9 cellular contexts compared by ENCODE assay signal in the genomic region with DNA sequence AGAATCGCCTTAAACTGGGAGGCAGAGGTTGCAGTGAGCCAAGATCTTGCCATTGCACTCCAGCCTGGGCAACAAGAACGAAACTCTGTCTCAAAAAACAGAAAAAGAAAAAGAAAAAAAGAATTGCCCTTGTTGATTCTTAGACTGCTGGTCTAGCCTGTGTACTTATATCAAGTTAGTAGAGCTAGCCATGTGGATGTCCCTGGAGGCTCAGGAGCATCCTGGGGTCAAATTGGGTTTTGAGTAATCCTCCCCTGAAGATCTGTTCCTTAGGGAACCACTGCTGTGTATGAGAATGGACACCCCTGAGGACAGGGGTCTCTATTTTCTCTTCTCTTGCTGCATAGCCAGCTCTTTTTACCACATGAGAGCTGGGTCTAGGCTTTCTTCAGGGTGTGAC. TPM values are rescaled to one million over a fixed set of nuclear protein-coding genes. Genes with fewer than 3 reads are reported as not detected.
DNase-seq lines count a peak whose midpoint lies in the region; FAIRE-seq and TF ChIP-seq lines count a peak whose summit lies in the region.
"Had no signal": no experiment of that assay in that cellular context is flagged by ENCODE, and none has a peak within 500 bp of the region (broad histone marks: within the 10 kb centered on the region; RNA-seq: fewer than 3 reads in every experiment).

No MANE protein-coding gene starts in this region.

- BruUV-seq in endothelial cell of umbilical vein (replicated peaks; lab: Mats Ljungman, UMichigan): no TSS peak

- H3K9me2 ChIP-seq in OCI-LY1 (ENCODE audit: low read depth, low read length): no peaks in the 10 kb centered on the region

- no peaks in the 10 kb centered on the region for H3K9me1 ChIP-seq in endothelial cell of umbilical vein (replicated peaks; ENCODE audit: control insufficient read depth, extremely low read depth, insufficient read depth, low read length)

- H3K9ac ChIP-seq in OCI-LY1 (ENCODE audit: low read length) (no peak overlapping the region), endothelial cell of umbilical vein (replicated peaks; ENCODE audit: extremely low read depth, insufficient read depth, low read length) (peak overlapping the region; percentile 54), neuronal stem cell (ENCODE audit: low read depth, low read length, poor library complexity) (no peak overlapping the region)

- no peak overlapping the region for H2BK5ac ChIP-seq in neuronal stem cell (ENCODE audit: low read length)

- POLR2A ChIA-PET in endothelial cell of umbilical vein (lab: Charles Lee) (interaction anchor here (1.2 to 2.9 kb wide), 3 partner anchors 14 to 25 kb away, joined by 3 to 9 read pairs (median 7); partner anchors contain the start of genes PRMT7, SLC7A6 and SLC7A6OS), HEK293T (lab: Yijun Ruan, JAX) (no interaction called here)

- H3K27me3 Mint-ChIP-seq in activated naive CD4-positive, alpha-beta T cell treated with anti-CD3 and anti-CD28 coated beads, Interleukin-2, amount 50 U/mL, for 24 hours: no peaks in the 10 kb centered on the region

- WGBS in thyroid gland, 2 donors: 92 to 95% methylated on average over 2 of the region's 2 CpGs
- no CpG with 5 or more reads among the region's 2 CpGs for WGBS in neuronal stem cell (ENCODE audit: extremely low coverage in 2 of 2, insufficient read length in 2 of 2, insufficient replicate concordance in 1 of 2), 2 donors

- peaks cover 5% of the 10 kb centered on the region; the same call in 1 of the 2 replicates for H3K79me2 ChIP-seq in OCI-LY1 (ENCODE audit: insufficient read depth, low read length)
- peaks cover 46% of the 10 kb centered on the region for H3K79me2 ChIP-seq in endothelial cell of umbilical vein (ENCODE audit: control insufficient read depth, insufficient read depth, low read length)

- H3K18ac ChIP-seq in neuronal stem cell (ENCODE audit: low read length): no peak overlapping the region

- H4K20me1 ChIP-seq in OCI-LY1 (ENCODE audit: insufficient read depth, low read length): no peaks in the 10 kb centered on the region
- no peaks in the 10 kb centered on the region for H4K20me1 ChIP-seq in endothelial cell of umbilical vein (replicated peaks; ENCODE audit: control insufficient read depth, extremely low read depth, insufficient read depth, low read length)

- no peaks in the 10 kb centered on the region for H3K9me3 Mint-ChIP-seq in activated naive CD4-positive, alpha-beta T cell treated with anti-CD3 and anti-CD28 coated beads, Interleukin-2, amount 50 U/mL, for 24 hours

- no peak overlapping the region for H3K4me3 ChIP-seq in OCI-LY1 (ENCODE audit: low read depth, low read length, poor library complexity, severe bottlenecking)
- no peak overlapping the region for H3K4me3 ChIP-seq in endothelial cell of umbilical vein (replicated peaks in 1 of 3; ENCODE audit: insufficient read depth in 1 of 3, low read depth in 1 of 3, low read length in 3 of 3)
- no peak overlapping the region for H3K4me3 ChIP-seq in thyroid gland (replicated peaks in 1 of 3)
- H3K4me3 ChIP-seq in neuronal stem cell (ENCODE audit: low read length in 2 of 2): no peak overlapping the region

- H2AK5ac ChIP-seq in neuronal stem cell (ENCODE audit: low read depth, low read length): no peak overlapping the region

- TF ChIP-seq CTCF in OCI-LY1 (IDR thresholded peaks at IDR 0.05; ENCODE audit: low read length) (no peak), endothelial cell of umbilical vein (IDR thresholded peaks at IDR 0.05; ENCODE audit: extremely low read depth in 1 of 2, insufficient read depth in 1 of 2, low read depth in 1 of 2, low read length in 2 of 2) (no peak), thyroid gland (IDR thresholded peaks at IDR 0.05) (no peak)

- H2BK15ac ChIP-seq in neuronal stem cell (ENCODE audit: low read length): no peak overlapping the region

- H3K14ac ChIP-seq in neuronal stem cell (ENCODE audit: low read length): no peak overlapping the region

- no peak overlapping the region for H2BK12ac ChIP-seq in neuronal stem cell (ENCODE audit: low read length)

- H4K8ac ChIP-seq in neuronal stem cell (ENCODE audit: low read depth, low read length): no peak overlapping the region

- FAIRE-seq in endothelial cell of umbilical vein (lab: Jason Lieb, UNC): no peak

- intact Hi-C loops in endothelial cell of umbilical vein (cut with micrococcal nuclease): loop anchor here (2.0 kb wide), 1 partner anchor 40 kb away; no protein-coding TSS in a partner anchor
- intact Hi-C loops in thyroid gland (cut with DNase I): no loop called here

- no peak overlapping the region for H3K23ac ChIP-seq in neuronal stem cell (ENCODE audit: low read depth, low read length, poor library complexity)

- peaks cover 4% of the 10 kb centered on the region for H3K79me1 ChIP-seq in neuronal stem cell (ENCODE audit: low read depth, low read length)

- H2BK120ac ChIP-seq in neuronal stem cell (ENCODE audit: low read depth, low read length): no peak overlapping the region

- H3K36me3 ChIP-seq in OCI-LY1 (ENCODE audit: insufficient read depth, low read length): peaks cover 70% of the 10 kb centered on the region
- H3K36me3 ChIP-seq in endothelial cell of umbilical vein (ENCODE audit: control insufficient read depth in 2 of 2, extremely low read depth in 1 of 2, insufficient read depth in 2 of 2, low read length in 2 of 2): peaks cover 6 to 9% of the 10 kb centered on the region in 2 experiments
- H3K36me3 ChIP-seq in thyroid gland: peaks cover 39 to 43% of the 10 kb centered on the region in 2 donors
- H3K36me3 ChIP-seq in neuronal stem cell (replicated peaks in 1 of 2; ENCODE audit: control insufficient read depth in 2 of 2, insufficient read depth in 2 of 2, low read length in 2 of 2): peaks cover 14 to 62% of the 10 kb centered on the region in 2 donors

- H3K4me2 ChIP-seq in OCI-LY1 (ENCODE audit: low read length) (no peak overlapping the region), endothelial cell of umbilical vein (ENCODE audit: insufficient read depth, low read length) (peak overlapping the region; percentile 63), neuronal stem cell (ENCODE audit: insufficient read depth, low read length, poor library complexity, severe bottlenecking) (no peak overlapping the region)

- no peak overlapping the region for H2AFZ ChIP-seq in OCI-LY1 (ENCODE audit: low read length)
- H2AFZ ChIP-seq in endothelial cell of umbilical vein (ENCODE audit: low read depth, low read length): no peak overlapping the region
- no peak overlapping the region for H2AFZ ChIP-seq in neuronal stem cell (ENCODE audit: low read length)

- H3K4ac ChIP-seq in neuronal stem cell (ENCODE audit: low read length): no peak overlapping the region

- peaks cover 34% of the 10 kb centered on the region for H3K36me3 Mint-ChIP-seq in activated naive CD4-positive, alpha-beta T cell treated with anti-CD3 and anti-CD28 coated beads, Interleukin-2, amount 50 U/mL, for 24 hours

- peaks cover 92% of the 10 kb centered on the region for H3K4me1 Mint-ChIP-seq in activated naive CD4-positive, alpha-beta T cell treated with anti-CD3 and anti-CD28 coated beads, Interleukin-2, amount 50 U/mL, for 24 hours

- peak overlapping the region; percentile 97 for H3K27ac Mint-ChIP-seq in activated naive CD4-positive, alpha-beta T cell treated with anti-CD3 and anti-CD28 coated beads, Interleukin-2, amount 50 U/mL, for 24 hours

- H4K91ac ChIP-seq in neuronal stem cell (ENCODE audit: low read depth, low read length, poor library complexity): no peak overlapping the region

- H3K27ac ChIP-seq in OCI-LY1 (ENCODE audit: low read depth, low read length, poor library complexity, severe bottlenecking) (peak overlapping the region; percentile 34), endothelial cell of umbilical vein (ENCODE audit: insufficient read depth, low read depth, low read length) (peak overlapping the region; percentile 88), thyroid gland (peak overlapping the region in 2 of 3 donors; percentile 23 to 30), neuronal stem cell (replicated peaks; ENCODE audit: low read length) (no peak overlapping the region)

- dilution Hi-C loops in endothelial cell of umbilical vein (cut with MboI; ENCODE audit: extremely low pct_ligation_motif_present, low sequenced_read_pairs): no loop called here

- H3K27me3 ChIP-seq in OCI-LY1 (ENCODE audit: insufficient read depth, low read length): no peaks in the 10 kb centered on the region
- no peaks in the 10 kb centered on the region for H3K27me3 ChIP-seq in endothelial cell of umbilical vein (ENCODE audit: control insufficient read depth in 2 of 2, insufficient read depth in 2 of 2, low read length in 2 of 2)
- no peaks in the 10 kb centered on the region for H3K27me3 ChIP-seq in thyroid gland
- no peaks in the 10 kb centered on the region for H3K27me3 ChIP-seq in neuronal stem cell (ENCODE audit: control insufficient read depth in 3 of 3, insufficient read depth in 3 of 3, low read depth in 1 of 3, low read length in 3 of 3)

- TF ChIP-seq POLR2A in endothelial cell of umbilical vein (IDR thresholded peaks at IDR 0.05; ENCODE audit: low read depth, low read length) (no peak), thyroid gland (IDR thresholded peaks at IDR 0.05) (no peak)

- CTCF ChIA-PET in endothelial cell of umbilical vein (lab: Charles Lee): interaction anchor here (0.7 to 3.3 kb wide), 9 partner anchors 9 to 346 kb away, joined by 3 to 81 read pairs (median 4); partner anchors contain the start of gene SLC7A6
- CTCF ChIA-PET in HEK293T (lab: Yijun Ruan, JAX): no interaction called here

- peaks cover 5% of the 10 kb centered on the region; the same call in 1 of the 2 replicates for H3F3A ChIP-seq in OCI-LY1 (ENCODE audit: insufficient read depth, low read length)

- peak overlapping the region; percentile 72 for H3K4me3 Mint-ChIP-seq in activated naive CD4-positive, alpha-beta T cell treated with anti-CD3 and anti-CD28 coated beads, Interleukin-2, amount 50 U/mL, for 24 hours

- H3K4me1 ChIP-seq in OCI-LY1 (ENCODE audit: insufficient read depth, low read length, severe bottlenecking): peaks cover 49% of the 10 kb centered on the region
- H3K4me1 ChIP-seq in endothelial cell of umbilical vein (ENCODE audit: control insufficient read depth, extremely low read depth, insufficient read depth, low read length): peaks cover 69% of the 10 kb centered on the region
- peaks cover 4 to 48% of the 10 kb centered on the region in 2 donors for H3K4me1 ChIP-seq in thyroid gland
- H3K4me1 ChIP-seq in neuronal stem cell (ENCODE audit: control insufficient read depth in 2 of 2, insufficient read depth in 1 of 2, low read depth in 1 of 2, low read length in 2 of 2): peaks cover 0 to 1% of the 10 kb centered on the region in 2 donors

- no peaks in the 10 kb centered on the region for H3K9me3 ChIP-seq in OCI-LY1 (ENCODE audit: low read length)
- no peaks in the 10 kb centered on the region for H3K9me3 ChIP-seq in endothelial cell of umbilical vein (replicated peaks; ENCODE audit: control insufficient read depth, insufficient read depth, low read length)
- H3K9me3 ChIP-seq in thyroid gland: no peaks in the 10 kb centered on the region
- H3K9me3 ChIP-seq in neuronal stem cell (replicated peaks in 1 of 2; ENCODE audit: control insufficient read depth in 2 of 2, insufficient read depth in 1 of 2, low read depth in 1 of 2, low read length in 2 of 2): no peaks in the 10 kb centered on the region

- DNase-seq in activated naive CD4-positive, alpha-beta T cell treated with anti-CD3 and anti-CD28 coated beads, Interleukin-2, amount 50 U/mL, for 16 hours: no peak
- no peak for DNase-seq in endothelial cell of umbilical vein (ENCODE audit: low read depth, low spot score)
- DNase-seq in thyroid gland: no peak
- DNase-seq in HEK293T (ENCODE audit: extremely low spot score): no peak
- DNase-seq in NCI-H2029 treated with DMSO at 0.1 percent for 48 hours (lab: John Stamatoyannopoulos, UW): no peak
- DNase-seq in neuronal stem cell (ENCODE audit: low spot score): no peak
- DNase-seq: NCI-H187 treated with DMSO at 0.1 percent for 48 hours had no signal

RNA-seq across cellular contexts. Expression of gene SLC7A6OS, which starts 21.5 kb away (rescaled TPM):
- 22.0 and 22.9 TPM in 2 replicates for total RNA-seq in endothelial cell of umbilical vein
- polyA plus RNA-seq in endothelial cell of umbilical vein: 7.1 and 8.3 TPM in 2 replicates
- polyA plus RNA-seq in endothelial cell of umbilical vein (2011; cell fraction: cytosol; rRNA removed): 7.5 and 7.8 TPM in 2 replicates
- 22.1 and 25.3 TPM in 2 replicates for polyA plus RNA-seq in endothelial cell of umbilical vein (2011; cell fraction: nucleus; rRNA removed)
- polyA plus RNA-seq in endothelial cell of umbilical vein (2012): 11.1 and 13.5 TPM in 2 replicates
- polyA minus RNA-seq in endothelial cell of umbilical vein: 10.5 and 11.7 TPM in 2 replicates
- 8.7 TPM for polyA minus RNA-seq in endothelial cell of umbilical vein (2011; cell fraction: cytosol; rRNA and poly(A)+ RNA removed)
- polyA minus RNA-seq in endothelial cell of umbilical vein (2011; cell fraction: nucleus; rRNA and poly(A)+ RNA removed): 17.4 and 18.6 TPM in 2 replicates
- total RNA-seq in thyroid gland: 10 to 100 TPM; 13.4 to 25.8 (median 18.7) TPM
- polyA plus RNA-seq in neuronal stem cell (2013, experiment 1 of 2): 11.8 TPM
- 12.4 TPM for polyA plus RNA-seq in neuronal stem cell (2013, experiment 2 of 2)

RNA-seq across cellular contexts. Expression of gene PRMT7, which starts 21.6 kb away (rescaled TPM):
- total RNA-seq in endothelial cell of umbilical vein (33.8 and 43.4 TPM in 2 replicates), thyroid gland (10 to 100 TPM; 41.7 to 57.0 (median 46.9) TPM)
- 54.6 and 57.9 TPM in 2 replicates for polyA plus RNA-seq in endothelial cell of umbilical vein
- polyA plus RNA-seq in endothelial cell of umbilical vein (2011; cell fraction: cytosol; rRNA removed): 30.6 and 34.2 TPM in 2 replicates
- 255 and 271 TPM in 2 replicates for polyA plus RNA-seq in endothelial cell of umbilical vein (2011; cell fraction: nucleus; rRNA removed)
- polyA plus RNA-seq in endothelial cell of umbilical vein (2012): 29.6 and 30.4 TPM in 2 replicates
- polyA minus RNA-seq in endothelial cell of umbilical vein: 52.7 and 66.7 TPM in 2 replicates
- polyA minus RNA-seq in endothelial cell of umbilical vein (2011; cell fraction: cytosol; rRNA and poly(A)+ RNA removed): 44.1 TPM
- polyA minus RNA-seq in endothelial cell of umbilical vein (2011; cell fraction: nucleus; rRNA and poly(A)+ RNA removed): 52.5 and 55.0 TPM in 2 replicates
- 29.2 TPM for polyA plus RNA-seq in neuronal stem cell (2013, experiment 1 of 2)
- 27.7 TPM for polyA plus RNA-seq in neuronal stem cell (2013, experiment 2 of 2)

RNA-seq across cellular contexts. Expression of gene SLC7A6, which starts 24.9 kb away (rescaled TPM):
- 68.0 and 68.7 TPM in 2 replicates for total RNA-seq in endothelial cell of umbilical vein
- 86.5 and 92.0 TPM in 2 replicates for polyA plus RNA-seq in endothelial cell of umbilical vein
- 29.2 and 31.1 TPM in 2 replicates for polyA plus RNA-seq in endothelial cell of umbilical vein (2011; cell fraction: cytosol; rRNA removed)
- polyA plus RNA-seq in endothelial cell of umbilical vein (2011; cell fraction: nucleus; rRNA removed): 261 and 278 TPM in 2 replicates
- 42.1 and 42.7 TPM in 2 replicates for polyA plus RNA-seq in endothelial cell of umbilical vein (2012)
- polyA minus RNA-seq in endothelial cell of umbilical vein: 295 and 328 TPM in 2 replicates
- 30.9 TPM for polyA minus RNA-seq in endothelial cell of umbilical vein (2011; cell fraction: cytosol; rRNA and poly(A)+ RNA removed)
- 113 and 174 TPM in 2 replicates for polyA minus RNA-seq in endothelial cell of umbilical vein (2011; cell fraction: nucleus; rRNA and poly(A)+ RNA removed)
- 100 to 1,000 TPM in 1 of 4 donors, 10 to 100 TPM in 3; 73.1 to 116 (median 85.7) TPM for total RNA-seq in thyroid gland
- polyA plus RNA-seq in neuronal stem cell (2013, experiment 1 of 2): 9.0 TPM
- 8.7 TPM for polyA plus RNA-seq in neuronal stem cell (2013, experiment 2 of 2)

RNA-seq across cellular contexts. Expression of gene PLA2G15, which starts 44.0 kb away (rescaled TPM):
- total RNA-seq in endothelial cell of umbilical vein: 24.0 and 24.3 TPM in 2 replicates
- 41.8 and 45.4 TPM in 2 replicates for polyA plus RNA-seq in endothelial cell of umbilical vein
- polyA plus RNA-seq in endothelial cell of umbilical vein (2011; cell fraction: cytosol; rRNA removed): 21.1 and 23.7 TPM in 2 replicates
- polyA plus RNA-seq in endothelial cell of umbilical vein (2011; cell fraction: nucleus; rRNA removed): 20.0 and 20.8 TPM in 2 replicates
- 25.3 and 38.2 TPM in 2 replicates for polyA plus RNA-seq in endothelial cell of umbilical vein (2012)
- 28.4 and 36.6 TPM in 2 replicates for polyA minus RNA-seq in endothelial cell of umbilical vein
- polyA minus RNA-seq in endothelial cell of umbilical vein (2011; cell fraction: cytosol; rRNA and poly(A)+ RNA removed): 6.1 TPM
- 8.0 and 8.3 TPM in 2 replicates for polyA minus RNA-seq in endothelial cell of umbilical vein (2011; cell fraction: nucleus; rRNA and poly(A)+ RNA removed)
- total RNA-seq in thyroid gland: 10 to 100 TPM; 20.8 to 40.3 (median 38.4) TPM
- 5.4 TPM for polyA plus RNA-seq in neuronal stem cell (2013, experiment 1 of 2)
- 5.7 TPM for polyA plus RNA-seq in neuronal stem cell (2013, experiment 2 of 2)

RNA-seq across cellular contexts. Expression of gene ESRP2, which starts 53.3 kb away (rescaled TPM):
- 0.66 and 0.99 TPM in 2 replicates for total RNA-seq in endothelial cell of umbilical vein
- polyA plus RNA-seq in endothelial cell of umbilical vein: 0.57 and 0.70 TPM in 2 replicates
- 0.32 and 0.34 TPM in 2 replicates for polyA plus RNA-seq in endothelial cell of umbilical vein (2011; cell fraction: cytosol; rRNA removed)
- 1.5 and 3.2 TPM in 2 replicates for polyA plus RNA-seq in endothelial cell of umbilical vein (2011; cell fraction: nucleus; rRNA removed)
- polyA plus RNA-seq in endothelial cell of umbilical vein (2012): 0.44 and 0.80 TPM in 2 replicates
- 0.87 and 1.9 TPM in 2 replicates for polyA minus RNA-seq in endothelial cell of umbilical vein
- 27.9 TPM for polyA minus RNA-seq in endothelial cell of umbilical vein (2011; cell fraction: cytosol; rRNA and poly(A)+ RNA removed)
- polyA minus RNA-seq in endothelial cell of umbilical vein (2011; cell fraction: nucleus; rRNA and poly(A)+ RNA removed): 0.29 TPM in 1 of 2 replicates, not detected in the other
- 10 to 100 TPM; 42.9 to 86.9 (median 50.5) TPM for total RNA-seq in thyroid gland
- polyA plus RNA-seq in neuronal stem cell (2013, experiment 1 of 2): 0.15 TPM
- 0.12 TPM for polyA plus RNA-seq in neuronal stem cell (2013, experiment 2 of 2)
